In genomic region chr1:111571987-111572386, GRCh38 we compare ENCODE assay signal across 12 cellular contexts. TPM values are rescaled to one million over a fixed set of nuclear protein-coding genes. Genes with fewer than 3 reads are reported as not detected.
A peak's percentile ranks its signal among the peaks of the same experiment; 100 is the strongest.
DNase-seq lines count a peak whose midpoint lies in the region; ATAC-seq and TF ChIP-seq lines count a peak whose summit lies in the region.
"Had no signal": no experiment of that assay in that cellular context is flagged by ENCODE, and none has a peak within 500 bp of the region (broad histone marks: within the 10 kb centered on the region; RNA-seq: fewer than 3 reads in every experiment).

No MANE protein-coding gene starts in this region.

- peak overlapping the region in 2 of 3 experiments; percentile 75 to 85 for H3K27ac Mint-ChIP-seq in nephron

- no peak overlapping the region for H3K4me3 Mint-ChIP-seq in nephron
- H3K4me3 Mint-ChIP-seq: naive thymus-derived CD4-positive, alpha-beta T cell had no signal

- H3K4me1 Mint-ChIP-seq in nephron: peaks cover 21% of the 10 kb centered on the region

- peak; percentile 82 for DNase-seq in EL
- peak; percentile 15 to 60 for DNase-seq in NCI-H446 (lab: John Stamatoyannopoulos, UW)
- peak; percentile 55 for DNase-seq in fibroblast of gingiva (ENCODE audit: low read depth)
- no peak for DNase-seq in occipital lobe (lab: John Stamatoyannopoulos, UW)
- no peak for DNase-seq in NCI-H2196 (lab: John Stamatoyannopoulos, UW; ENCODE audit: unreplicated experiment)
- DNase-seq: activated naive CD4-positive, alpha-beta T cell treated with Interleukin-2 at 50 U/mL for 16 hours; MM.1S; naive thymus-derived CD4-positive, alpha-beta T cell; NCI-H2171 treated with DMSO at 0.1 percent for 48 hours had no signal

- no peaks in the 10 kb centered on the region for H3K9me3 Mint-ChIP-seq in nephron

- no peak for TF ChIP-seq CTCF in nephron (IDR thresholded peaks at IDR 0.05; ENCODE audit: unreplicated experiment in 3 of 3)

- ATAC-seq in GM18517 (IDR thresholded peaks at IDR 0.05; ENCODE audit: unreplicated experiment) (no peak), GM19395 (IDR thresholded peaks at IDR 0.05; ENCODE audit: unreplicated experiment) (no peak)
- ATAC-seq: naive thymus-derived CD4-positive, alpha-beta T cell had no signal

- H3K27me3 Mint-ChIP-seq in nephron (ENCODE audit: low read depth): no peaks in the 10 kb centered on the region
- H3K27me3 Mint-ChIP-seq: naive thymus-derived CD4-positive, alpha-beta T cell had no signal

- no peaks in the 10 kb centered on the region for H3K36me3 Mint-ChIP-seq in nephron (ENCODE audit: low read depth)
- H3K36me3 Mint-ChIP-seq: naive thymus-derived CD4-positive, alpha-beta T cell had no signal

RNA-seq across cellular contexts. Expression of gene RAP1A, which starts 47.6 kb away (rescaled TPM):
- total RNA-seq in occipital lobe: 31.0 TPM

Comparison
In these comparisons a context has a peak if more than half of its experiments do, and no peak if none do; other contexts are left out.
1. DNase-seq: peak in EL (single experiment), NCI-H446 (2 of 2) and fibroblast of gingiva (single experiment); none in occipital lobe (single experiment) and NCI-H2196 (single experiment).